Comparison of ENCODE assay signal across 9 cellular contexts in genomic region chr22:18022851-18023250, GRCh38. TPM values are rescaled to one million over a fixed set of nuclear protein-coding genes. Genes with fewer than 3 reads are reported as not detected.
DNase-seq lines count a peak whose midpoint lies in the region; ATAC-seq, FAIRE-seq and TF ChIP-seq lines count a peak whose summit lies in the region.
"Had no signal": no experiment of that assay in that cellular context is flagged by ENCODE, and none has a peak within 500 bp of the region (broad histone marks: within the 10 kb centered on the region; RNA-seq: fewer than 3 reads in every experiment).

No MANE protein-coding gene starts in this region.

- DNase-seq in GM23338 (ENCODE audit: low spot score): no peak
- DNase-seq in RWPE1 (ENCODE audit: low spot score): no peak
- peak; percentile 18 for DNase-seq in sciatic nerve (ENCODE audit: low spot score)
- no peak for DNase-seq in stimulated activated naive CD8-positive, alpha-beta T cell treated with anti-CD3 and anti-CD28 coated beads, Interleukin-15, amount 100 ng/mL, for 72 hours
- DNase-seq in RCC 7860 (ENCODE audit: low spot score): no peak

- H3K27ac Mint-ChIP-seq in GM23338: no peak overlapping the region
- H3K27ac Mint-ChIP-seq in stimulated activated naive CD8-positive, alpha-beta T cell treated with anti-CD3 and anti-CD28 coated beads, Interleukin-15, amount 100 ng/mL, for 72 hours: no peak overlapping the region
- H3K27ac Mint-ChIP-seq: activated naive CD8-positive, alpha-beta T cell treated with anti-CD3 and anti-CD28 coated beads, Interleukin-2, amount 10 ng/mL, durations not matched to agents 7 days and 5 days had no signal

- POLR2A ChIA-PET in RWPE1 (lab: Yijun Ruan, JAX; ENCODE audit: low non-redundant PET): no interaction called here

- WGBS in gastroesophageal sphincter (ENCODE audit: low coverage in 1 of 2), 2 donors: 50% methylated on average over 2 of the region's 3 CpGs; no CpG with 5 or more reads in 1 of the 2 donors

- no peak for TF ChIP-seq CTCF in GM23338 (conservative IDR thresholded peaks at IDR 0.05; ENCODE audit: low read depth in 2 of 2)
- no peak for TF ChIP-seq CTCF in RWPE1 (conservative IDR thresholded peaks at IDR 0.05; ENCODE audit: low read depth)
- no peak for TF ChIP-seq CTCF in gastroesophageal sphincter (IDR thresholded peaks at IDR 0.05)

- no peak for TF ChIP-seq POLR2A in gastroesophageal sphincter (IDR thresholded peaks at IDR 0.05)

- H3K4me3 Mint-ChIP-seq in GM23338: peak overlapping the region; percentile 88
- peak overlapping the region in 1 of 2 donors; percentile 89 for H3K4me3 Mint-ChIP-seq in stimulated activated naive CD8-positive, alpha-beta T cell treated with anti-CD3 and anti-CD28 coated beads, Interleukin-15, amount 100 ng/mL, for 72 hours

- ATAC-seq in GM23338: no peak
- no peak for ATAC-seq in gastroesophageal sphincter
- ATAC-seq in sciatic nerve: no peak
- no peak for ATAC-seq in stimulated activated naive CD8-positive, alpha-beta T cell treated with anti-CD3 and anti-CD28 coated beads, Interleukin-15, amount 100 ng/mL, for 72 hours
- no peak for ATAC-seq in GM21737 (IDR thresholded peaks at IDR 0.05; ENCODE audit: unreplicated experiment)
- no peak for ATAC-seq in HG02870 (IDR thresholded peaks at IDR 0.05; ENCODE audit: unreplicated experiment)

- H3K79me2 ChIP-seq in GM23338 (replicated peaks; ENCODE audit: insufficient read depth): no peaks in the 10 kb centered on the region

- no peak for FAIRE-seq in RCC 7860 (lab: Jason Lieb, UNC)

- 0 out of 3 replicates have a peak, but pooled peaks cover 2% of the 10 kb centered on the region for H3K9me3 Mint-ChIP-seq in GM23338
- H3K9me3 Mint-ChIP-seq in stimulated activated naive CD8-positive, alpha-beta T cell treated with anti-CD3 and anti-CD28 coated beads, Interleukin-15, amount 100 ng/mL, for 72 hours: no peaks in the 10 kb centered on the region
- H3K9me3 Mint-ChIP-seq: activated naive CD8-positive, alpha-beta T cell treated with anti-CD3 and anti-CD28 coated beads, Interleukin-2, amount 10 ng/mL, durations not matched to agents 7 days and 5 days had no signal

- H3K36me3 ChIP-seq in GM23338 (ENCODE audit: insufficient read depth) (no peaks in the 10 kb centered on the region), gastroesophageal sphincter (no peaks in the 10 kb centered on the region)

- TF ChIP-seq EP300 in gastroesophageal sphincter (IDR thresholded peaks at IDR 0.05): no peak

- peak overlapping the region; percentile 99; the same call in 1 of the 2 replicates for H3K4me2 ChIP-seq in GM23338

- peaks cover 30% of the 10 kb centered on the region for H3K27me3 Mint-ChIP-seq in GM23338 (ENCODE audit: insufficient read depth, low read depth, poor library complexity)
- peaks cover 65% of the 10 kb centered on the region for H3K27me3 Mint-ChIP-seq in stimulated activated naive CD8-positive, alpha-beta T cell treated with anti-CD3 and anti-CD28 coated beads, Interleukin-15, amount 100 ng/mL, for 72 hours

- no peak overlapping the region for H3K27ac ChIP-seq in GM23338 (ENCODE audit: low read depth)
- peak overlapping the region; percentile 95 for H3K27ac ChIP-seq in RWPE1
- peak overlapping the region; percentile 31 to 93 (median 89) for H3K27ac ChIP-seq in gastroesophageal sphincter

- peaks cover 17% of the 10 kb centered on the region for H3K4me1 Mint-ChIP-seq in GM23338
- H3K4me1 Mint-ChIP-seq in stimulated activated naive CD8-positive, alpha-beta T cell treated with anti-CD3 and anti-CD28 coated beads, Interleukin-15, amount 100 ng/mL, for 72 hours: peaks cover 22% of the 10 kb centered on the region

- CTCF ChIA-PET in RWPE1 (lab: Yijun Ruan, JAX): interaction anchor here (1.2 kb wide), 1 partner anchor 53 kb away, joined by 4 read pairs; no protein-coding TSS in a partner anchor

- H3K4me1 ChIP-seq in GM23338 (ENCODE audit: insufficient read depth): peaks cover 7% of the 10 kb centered on the region; the same call in 1 of the 2 replicates
- H3K4me1 ChIP-seq in gastroesophageal sphincter: peaks cover 4 to 40% (median 4%) of the 10 kb centered on the region in 3 donors

- peak overlapping the region; percentile 100 for H2AFZ ChIP-seq in GM23338

- H3K36me3 Mint-ChIP-seq in GM23338 (ENCODE audit: low read depth): no peaks in the 10 kb centered on the region
- H3K36me3 Mint-ChIP-seq: activated naive CD8-positive, alpha-beta T cell treated with anti-CD3 and anti-CD28 coated beads, Interleukin-2, amount 10 ng/mL, durations not matched to agents 7 days and 5 days had no signal

- H3K27me3 ChIP-seq in GM23338 (ENCODE audit: insufficient read depth) (peaks cover 47% of the 10 kb centered on the region), gastroesophageal sphincter (no peaks in the 10 kb centered on the region)

- intact Hi-C loops in sciatic nerve (cut with DNase I): loop anchor here (10.0 kb wide), 2 partner anchors 108 to 198 kb away; no protein-coding TSS in a partner anchor

- H3F3A ChIP-seq in GM23338 (replicated peaks; ENCODE audit: low read depth): 0 out of 2 replicates have a peak, but pooled peaks cover 3% of the 10 kb centered on the region

- H4K20me1 ChIP-seq in GM23338 (replicated peaks; ENCODE audit: insufficient read depth): peaks cover 7% of the 10 kb centered on the region; the same call in 1 of the 2 replicates

- H3K4me3 ChIP-seq in GM23338 (peak overlapping the region; percentile 81; the same call in 1 of the 2 replicates), gastroesophageal sphincter (peak overlapping the region in 1 of 2 donors; percentile 77)

- no peaks in the 10 kb centered on the region for H3K9me3 ChIP-seq in gastroesophageal sphincter

- H3K9me2 ChIP-seq in GM23338 (ENCODE audit: insufficient read depth): no peaks in the 10 kb centered on the region

TF ChIP-seq in GM23338, 12 proteins besides CTCF, POLR2A, EP300 and RAD21 (continues in another document):
- TF ChIP-seq ETS1 (IDR thresholded peaks at IDR 0.05) (no peak), REST (IDR thresholded peaks at IDR 0.05; ENCODE audit: unreplicated experiment) (no peak), POLR2AphosphoS5 (IDR thresholded peaks at IDR 0.05; ENCODE audit: low read depth) (no peak), ZNF331 (CRISPR knock-in tag; IDR thresholded peaks at IDR 0.05; ENCODE audit: low read depth) (no peak)

RNA-seq across cellular contexts. Expression of gene MICAL3, which starts 1.5 kb away (rescaled TPM):
- 28.8 and 33.9 TPM in 2 replicates for total RNA-seq in GM23338 (2014; rRNA removed; shearing (Covaris generic))
- polyA plus RNA-seq in GM23338 (2016; fragmentation: Nextera tagmentation; extraction: Ambion mirVana): 10.1 and 11.4 TPM in 2 replicates
- total RNA-seq in gastroesophageal sphincter (100 to 1,000 TPM in 1 of 4 donors, 10 to 100 TPM in 3; 37.3 to 120 (median 51.5) TPM), sciatic nerve (131 TPM)

RNA-seq across cellular contexts. Expression of gene PEX26, which starts 54.9 kb away (rescaled TPM):
- total RNA-seq in GM23338 (2014; rRNA removed; shearing (Covaris generic)): 43.0 and 48.9 TPM in 2 replicates
- 3.6 and 4.0 TPM in 2 replicates for polyA plus RNA-seq in GM23338 (2016; fragmentation: Nextera tagmentation; extraction: Ambion mirVana)
- total RNA-seq in gastroesophageal sphincter: 10 to 100 TPM; 19.5 to 34.9 (median 27.4) TPM
- 25.9 TPM for total RNA-seq in sciatic nerve
